24 cellular contexts compared by ENCODE assay signal in the genomic region with DNA sequence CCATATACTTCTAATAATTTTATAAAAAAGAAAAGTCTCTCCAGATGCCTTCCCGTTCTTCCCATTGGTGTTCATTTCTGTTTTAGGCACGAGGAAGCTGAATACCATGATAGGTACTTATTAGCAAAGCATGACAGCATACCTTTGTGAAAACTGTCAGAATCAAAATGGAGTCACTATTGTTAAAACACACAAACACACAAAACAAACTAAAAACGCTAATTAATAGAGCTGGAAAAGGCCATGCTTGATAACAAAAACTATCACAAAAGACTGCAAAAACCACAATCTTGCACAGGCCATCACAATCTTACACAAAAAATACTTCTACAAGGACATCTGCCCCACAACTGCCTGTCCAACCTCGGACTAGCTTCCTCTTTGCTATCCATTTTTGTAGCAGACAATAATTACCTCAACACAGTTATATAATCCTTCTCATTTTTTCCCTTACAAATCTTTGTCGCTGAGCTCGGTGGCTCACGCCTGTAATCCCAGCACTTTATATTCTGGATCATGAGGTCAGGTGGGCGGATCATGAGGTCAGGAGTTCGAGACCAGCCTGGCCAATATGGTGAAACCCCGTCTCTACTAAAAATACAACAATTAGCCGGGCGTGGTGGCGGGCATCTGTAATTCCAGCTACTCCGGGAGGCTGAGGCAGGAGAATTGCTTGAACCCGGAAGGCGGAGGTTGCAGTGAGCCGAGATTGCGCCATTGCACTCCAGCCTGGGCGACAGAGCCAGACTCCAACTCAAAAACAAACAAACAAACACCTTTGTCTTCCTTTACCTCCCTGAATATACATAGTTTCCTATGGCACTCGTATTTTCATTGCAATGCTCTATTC. TPM values are rescaled to one million over a fixed set of nuclear protein-coding genes. Genes with fewer than 3 reads are reported as not detected.
A peak's percentile ranks its signal among the peaks of the same experiment; 100 is the strongest.
DNase-seq lines count a peak whose midpoint lies in the region; ATAC-seq, FAIRE-seq and TF ChIP-seq lines count a peak whose summit lies in the region.
"Had no signal": no experiment of that assay in that cellular context is flagged by ENCODE, and none has a peak within 500 bp of the region (broad histone marks: within the 10 kb centered on the region; RNA-seq: fewer than 3 reads in every experiment).

No MANE protein-coding gene starts in this region.

- H3K36me3 Mint-ChIP-seq in glutamatergic neuron (ENCODE audit: unreplicated experiment), result no peaks in the 10 kb centered on the region

- BruUV-seq in HepG2 (replicated peaks; lab: Mats Ljungman, UMichigan) (no TSS peak), OCI-LY7 (replicated peaks; lab: Mats Ljungman, UMichigan) (no TSS peak)

- H3K79me2 ChIP-seq in HepG2 (ENCODE audit: insufficient read depth, low read length) (peaks cover 15% of the 10 kb centered on the region), OCI-LY7 (ENCODE audit: insufficient read depth, low read depth, low read length) (peaks cover 18% of the 10 kb centered on the region)

- TF ChIP-seq EP300 in HepG2 (IDR thresholded peaks at IDR 0.05; ENCODE audit: low read depth in 2 of 2, low read length in 2 of 2), result no peak
- no peak for TF ChIP-seq EP300 in HepG2 (CRISPR knock-in tag; IDR thresholded peaks at IDR 0.05; ENCODE audit: borderline replicate concordance)

- WGBS in HepG2 (ENCODE audit: low lambda C conversion rate), result 40% methylated on average over 20 of the region's 20 CpGs
- WGBS in right lobe of liver (ENCODE audit: insufficient coverage, low coverage, low lambda C conversion rate, missing lambda C conversion rate), result 39% methylated on average over 18 of the region's 20 CpGs

- no peak for FAIRE-seq in HepG2 (lab: Jason Lieb, UNC)
- FAIRE-seq: GM19239, RCC 7860 had no signal

- H3K27me3 ChIP-seq in HepG2 (ENCODE audit: control insufficient read depth in 1 of 2, insufficient read depth in 2 of 2, low read length in 2 of 2) (no peaks in the 10 kb centered on the region; a peak in 1 of 5 replicates), right lobe of liver (peaks cover 6 to 11% of the 10 kb centered on the region in 2 donors)
- H3K27me3 ChIP-seq: body of pancreas, testis had no signal

- H4K20me1 ChIP-seq in HepG2 (ENCODE audit: insufficient read depth, low read length) (no peaks in the 10 kb centered on the region), OCI-LY7 (ENCODE audit: insufficient read depth, low read length) (0 out of 2 replicates have a peak, but pooled peaks cover 7% of the 10 kb centered on the region)

- H3K4me3 ChIP-seq in HepG2 (replicated peaks in 1 of 3; ENCODE audit: insufficient read depth in 1 of 3, low read depth in 2 of 3, low read length in 3 of 3) (no peak overlapping the region; a peak in 1 of 6 replicates), right lobe of liver (no peak overlapping the region), OCI-LY7 (ENCODE audit: low read depth, low read length, poor library complexity, severe bottlenecking) (no peak overlapping the region)
- H3K4me3 ChIP-seq: body of pancreas, GM12878, SK-N-MC, testis had no signal

- intact Hi-C loops in HepG2 (cut with micrococcal nuclease; ENCODE audit: unreplicated experiment) (no loop called here), right lobe of liver (cut with DNase I) (loop anchor here in 1 of 2 donors (5.0 kb wide), 1 partner anchor 251 kb away; no protein-coding TSS in a partner anchor), OCI-LY7 (cut with micrococcal nuclease; ENCODE audit: unreplicated experiment) (no loop called here)

- H3K27me3 Mint-ChIP-seq in glutamatergic neuron (ENCODE audit: unreplicated experiment), result peaks cover 5% of the 10 kb centered on the region

- no peak for TF ChIP-seq RAD21 in HepG2 (CRISPR knock-in tag; IDR thresholded peaks at IDR 0.05)

- no peak overlapping the region for H3K27ac ChIP-seq in HepG2 (ENCODE audit: extremely low read length, insufficient read depth, low read length)
- no peak overlapping the region for H3K27ac ChIP-seq in right lobe of liver
- no peak overlapping the region for H3K27ac ChIP-seq in OCI-LY7 (ENCODE audit: low read depth, low read length, poor library complexity, severe bottlenecking)
- H3K27ac ChIP-seq: body of pancreas, SK-N-MC, testis had no signal

- H3K9me2 ChIP-seq in OCI-LY7 (ENCODE audit: insufficient read depth, low read length), result no peaks in the 10 kb centered on the region

- TF ChIP-seq CTCF in HepG2 (CRISPR knock-in tag; IDR thresholded peaks at IDR 0.05) (no peak), right lobe of liver (IDR thresholded peaks at IDR 0.05) (no peak), OCI-LY7 (conservative IDR thresholded peaks at IDR 0.05; ENCODE audit: low read length) (no peak), glutamatergic neuron (IDR thresholded peaks at IDR 0.05; ENCODE audit: partially characterized antibody, unreplicated experiment) (no peak)

- H3K27ac Mint-ChIP-seq in glutamatergic neuron (ENCODE audit: unreplicated experiment), result no peak overlapping the region
- H3K27ac Mint-ChIP-seq: activated naive CD8-positive, alpha-beta T cell treated with anti-CD3 and anti-CD28 coated beads for 36 hours; immature natural killer cell; nephron progenitor cell; stimulated activated effector memory CD8-positive, alpha-beta T cell treated with anti-CD3 and anti-CD28 coated beads, Interleukin-12 subunit alpha, Interleukin-12 subunit beta, amount 100 ng/mL, for 72 hours had no signal

- H3K9ac ChIP-seq in HepG2 (ENCODE audit: insufficient read depth, low read depth, low read length), result no peak overlapping the region; the same call in 1 of the 2 replicates

- peak overlapping the region; percentile 16 for H2AFZ ChIP-seq in HepG2 (ENCODE audit: low read length)
- peak overlapping the region; percentile 49; the same call in 1 of the 2 replicates for H2AFZ ChIP-seq in OCI-LY7 (ENCODE audit: low read length)

- no peak for TF ChIP-seq POLR2A in HepG2 (IDR thresholded peaks at IDR 0.05; ENCODE audit: insufficient read depth in 1 of 2, low read depth in 2 of 2, low read length in 2 of 2)
- TF ChIP-seq POLR2A in right lobe of liver (IDR thresholded peaks at IDR 0.05), result no peak

- ATAC-seq in HepG2 (no peak), right lobe of liver (no peak), GM21390 (IDR thresholded peaks at IDR 0.05; ENCODE audit: unreplicated experiment) (no peak)
- ATAC-seq: activated CD4-positive, CD25-positive, alpha-beta regulatory T cell treated with anti-CD3 and anti-CD28 coated beads, Interleukin-2, amount 50 U/mL, for 24 hours; body of pancreas; GM12878; left ventricle myocardium superior; stimulated activated effector memory CD8-positive, alpha-beta T cell treated with anti-CD3 and anti-CD28 coated beads, Interleukin-12 subunit alpha, Interleukin-12 subunit beta, amount 100 ng/mL, for 72 hours had no signal

- H3K4me2 ChIP-seq in HepG2 (ENCODE audit: low read depth, low read length), result peak overlapping the region; percentile 87
- no peak overlapping the region for H3K4me2 ChIP-seq in OCI-LY7 (ENCODE audit: low read length)

- no peak for DNase-seq in HepG2 (ENCODE audit: low spot score)
- no peak for DNase-seq in right lobe of liver
- no peak for DNase-seq in OCI-LY7 (ENCODE audit: low spot score)
- no peak for DNase-seq in glutamatergic neuron
- no peak for DNase-seq in ACHN
- DNase-seq in HEK293T (ENCODE audit: extremely low spot score), result no peak
- no peak for DNase-seq in SK-N-DZ (ENCODE audit: low spot score)
- DNase-seq: activated naive CD8-positive, alpha-beta T cell treated with anti-CD3 and anti-CD28 coated beads for 36 hours; activated T-cell treated with anti-CD3 and anti-CD28 coated beads, Interleukin-2, amount 50 U/mL, for 48 hours; body of pancreas; CD4-positive, alpha-beta memory T cell; immature natural killer cell; left ventricle myocardium superior; NCI-H1694; nephron progenitor cell; posterior cingulate gyrus; testis had no signal

- peak overlapping the region; percentile 68 for H3K4me3 Mint-ChIP-seq in glutamatergic neuron (ENCODE audit: unreplicated experiment)
- H3K4me3 Mint-ChIP-seq: activated naive CD8-positive, alpha-beta T cell treated with anti-CD3 and anti-CD28 coated beads for 36 hours; CD4-positive, alpha-beta memory T cell; immature natural killer cell; nephron progenitor cell; stimulated activated effector memory CD8-positive, alpha-beta T cell treated with anti-CD3 and anti-CD28 coated beads, Interleukin-12 subunit alpha, Interleukin-12 subunit beta, amount 100 ng/mL, for 72 hours had no signal

- POLR2A ChIA-PET in HepG2 (lab: Yijun Ruan, JAX), result interaction anchor here (0.6 to 1.5 kb wide), 2 partner anchors 17 to 420 kb away, joined by 3 to 4 read pairs; no protein-coding TSS in a partner anchor
- POLR2A ChIA-PET in OCI-LY7 (lab: Charles Lee), result interaction anchor here (1.3 to 1.8 kb wide), 2 partner anchors 8 to 263 kb away, joined by 4 to 7 read pairs; no protein-coding TSS in a partner anchor
- POLR2A ChIA-PET in HEK293T (lab: Yijun Ruan, JAX), result interaction anchor here (0.6 to 4.6 kb wide), 3 partner anchors 16 to 435 kb away, joined by 3 to 43 read pairs (median 3); a partner anchor contains a TSS

- H3K9me3 Mint-ChIP-seq in glutamatergic neuron (ENCODE audit: unreplicated experiment), result peaks cover 2% of the 10 kb centered on the region
- H3K9me3 Mint-ChIP-seq: activated naive CD8-positive, alpha-beta T cell treated with anti-CD3 and anti-CD28 coated beads for 36 hours; immature natural killer cell; stimulated activated effector memory CD8-positive, alpha-beta T cell treated with anti-CD3 and anti-CD28 coated beads, Interleukin-12 subunit alpha, Interleukin-12 subunit beta, amount 100 ng/mL, for 72 hours had no signal

- H3K9me3 ChIP-seq in HepG2 (ENCODE audit: low read length), result no peaks in the 10 kb centered on the region
- H3K9me3 ChIP-seq in right lobe of liver, result peaks cover 0 to 2% (median 0%) of the 10 kb centered on the region in 4 donors
- no peaks in the 10 kb centered on the region for H3K9me3 ChIP-seq in OCI-LY7 (ENCODE audit: low read length)
- H3K9me3 ChIP-seq: body of pancreas, testis had no signal

- in situ Hi-C loops in HepG2 (cut with HindIII; ENCODE audit: extremely low pct_ligation_motif_present, low pct_unique_long_range_greater_than_20kb), result no loop called here
- in situ Hi-C loops in ACHN (cut with HindIII; ENCODE audit: low pct_ligation_motif_present, low pct_unique_long_range_greater_than_20kb, low sequenced_read_pairs), result no loop called here

- no peaks in the 10 kb centered on the region for H3K4me1 Mint-ChIP-seq in glutamatergic neuron (ENCODE audit: low read depth, unreplicated experiment)
- H3K4me1 Mint-ChIP-seq: nephron progenitor cell; stimulated activated effector memory CD8-positive, alpha-beta T cell treated with anti-CD3 and anti-CD28 coated beads, Interleukin-12 subunit alpha, Interleukin-12 subunit beta, amount 100 ng/mL, for 72 hours had no signal

- H3K36me3 ChIP-seq in HepG2 (replicated peaks in 1 of 2; ENCODE audit: control insufficient read depth in 1 of 2, insufficient read depth in 2 of 2, low read length in 2 of 2) (peaks cover 1 to 7% of the 10 kb centered on the region in 2 experiments), right lobe of liver (peaks cover 0 to 5% (median under 1%) of the 10 kb centered on the region in 4 donors), OCI-LY7 (ENCODE audit: insufficient read depth, low read length) (peaks cover 8% of the 10 kb centered on the region)

- H3K4me1 ChIP-seq in HepG2 (ENCODE audit: insufficient read depth, low read length) (peaks cover 31% of the 10 kb centered on the region), right lobe of liver (peaks cover 0 to 9% (median 2%) of the 10 kb centered on the region in 4 donors), OCI-LY7 (ENCODE audit: insufficient read depth, low read length, poor library complexity, severe bottlenecking) (peaks cover 26% of the 10 kb centered on the region)

- CTCF ChIA-PET in HepG2 (lab: Yijun Ruan, JAX; ENCODE audit: low intra/inter-chr PET ratio, low total read pairs), result interaction anchor here (2.9 kb wide), 1 partner anchor 252 kb away, joined by 18 read pairs; no protein-coding TSS in a partner anchor
- CTCF ChIA-PET in OCI-LY7 (lab: Charles Lee; ENCODE audit: unreplicated experiment), result no interaction called here
- CTCF ChIA-PET in HEK293T (lab: Yijun Ruan, JAX), result interaction anchor here (1.3 to 3.4 kb wide), 5 partner anchors 11 to 21 kb away, joined by 3 to 27 read pairs (median 5); no protein-coding TSS in a partner anchor

RNA-seq across cellular contexts. Expression of a gene that starts 3.2 kb away (rescaled TPM):
- 38.4 and 50.8 TPM in 2 replicates for total RNA-seq in HepG2 (2016; rRNA removed; fragmentation: Illumina TruSeq; extraction: Trizol)
- 6.2 and 6.4 TPM in 2 replicates for total RNA-seq in HepG2 (2016; cell fraction: cytosol; rRNA removed; fragmentation: Illumina TruSeq; extraction: Trizol; ENCODE audit: low read depth)
- 39.5 and 50.0 TPM in 2 replicates for total RNA-seq in HepG2 (2016; cell fraction: insoluble cytoplasmic fraction; rRNA removed; fragmentation: Illumina TruSeq; extraction: Trizol)
- total RNA-seq in HepG2 (2016; cell fraction: membrane; rRNA removed; fragmentation: Illumina TruSeq; extraction: Trizol), result 18.4 and 20.2 TPM in 2 replicates
- total RNA-seq in HepG2 (2016; cell fraction: nucleus; rRNA removed; fragmentation: Illumina TruSeq; extraction: Trizol), result 17.8 and 18.7 TPM in 2 replicates
- polyA plus RNA-seq in HepG2 (2011; rRNA removed), result 37.4 and 38.4 TPM in 2 replicates
- 33.8 and 41.1 TPM in 2 replicates for polyA plus RNA-seq in HepG2 (2011; cell fraction: cytosol; rRNA removed)
- polyA plus RNA-seq in HepG2 (2011; cell fraction: nucleus; rRNA removed), result 18.1 and 19.0 TPM in 2 replicates
- 15.8 and 17.3 TPM in 2 replicates for polyA plus RNA-seq in HepG2 (2012)
- 5.3 and 6.1 TPM in 2 replicates for polyA plus RNA-seq in HepG2 (2016; cell fraction: cytosol; fragmentation: Illumina TruSeq; extraction: Trizol; ENCODE audit: low read depth)
- polyA plus RNA-seq in HepG2 (2016; cell fraction: insoluble cytoplasmic fraction; fragmentation: Illumina TruSeq; extraction: Trizol; ENCODE audit: low read depth), result 49.1 and 55.1 TPM in 2 replicates
- 14.0 and 15.3 TPM in 2 replicates for polyA plus RNA-seq in HepG2 (2016; cell fraction: membrane; fragmentation: Illumina TruSeq; extraction: Trizol; ENCODE audit: low read depth)
- 23.9 and 25.0 TPM in 2 replicates for polyA plus RNA-seq in HepG2 (2016; cell fraction: nucleus; fragmentation: Illumina TruSeq; extraction: Trizol; ENCODE audit: insufficient read depth, low read depth)
- polyA minus RNA-seq in HepG2 (2011; rRNA and poly(A)+ RNA removed; ENCODE audit: low replicate concordance), result 20.6 and 39.2 TPM in 2 replicates
- polyA minus RNA-seq in HepG2 (2011; cell fraction: cytosol; rRNA and poly(A)+ RNA removed), result 13.6 and 14.0 TPM in 2 replicates
- 31.2 and 33.4 TPM in 2 replicates for polyA minus RNA-seq in HepG2 (2011; cell fraction: nucleus; rRNA and poly(A)+ RNA removed)
- total RNA-seq in right lobe of liver, result 1 to 10 TPM; 5.0 to 9.2 (median 7.0) TPM
- 32.2 and 34.6 TPM in 2 replicates for total RNA-seq in OCI-LY7 (2014; rRNA removed; shearing (Covaris generic))
- total RNA-seq in OCI-LY7 (2022), result 25.3 and 26.3 TPM in 2 replicates
- 15.9 TPM for total RNA-seq in glutamatergic neuron (ENCODE audit: unreplicated experiment)
- polyA plus RNA-seq in SK-N-DZ (2014; cell fraction: cytosol; rRNA removed), result 24.2 and 28.6 TPM in 2 replicates
- polyA plus RNA-seq in SK-N-DZ (2014; cell fraction: nucleus; rRNA removed), result 17.9 and 18.7 TPM in 2 replicates

RNA-seq across cellular contexts. Expression of a gene that starts 55.3 kb away (rescaled TPM):
- 52.1 and 79.1 TPM in 2 replicates for total RNA-seq in HepG2 (2016; rRNA removed; fragmentation: Illumina TruSeq; extraction: Trizol)
- total RNA-seq in HepG2 (2016; cell fraction: cytosol; rRNA removed; fragmentation: Illumina TruSeq; extraction: Trizol; ENCODE audit: low read depth), result 14.1 and 14.2 TPM in 2 replicates
- 57.3 and 82.0 TPM in 2 replicates for total RNA-seq in HepG2 (2016; cell fraction: insoluble cytoplasmic fraction; rRNA removed; fragmentation: Illumina TruSeq; extraction: Trizol)
- total RNA-seq in HepG2 (2016; cell fraction: membrane; rRNA removed; fragmentation: Illumina TruSeq; extraction: Trizol), result 39.7 and 45.8 TPM in 2 replicates
- total RNA-seq in HepG2 (2016; cell fraction: nucleus; rRNA removed; fragmentation: Illumina TruSeq; extraction: Trizol), result 25.0 and 25.1 TPM in 2 replicates
- polyA plus RNA-seq in HepG2 (2011; rRNA removed), result 35.2 and 39.9 TPM in 2 replicates
- polyA plus RNA-seq in HepG2 (2011; cell fraction: cytosol; rRNA removed), result 30.0 and 36.6 TPM in 2 replicates
- polyA plus RNA-seq in HepG2 (2011; cell fraction: nucleus; rRNA removed), result 17.1 and 20.4 TPM in 2 replicates
- 43.4 and 46.6 TPM in 2 replicates for polyA plus RNA-seq in HepG2 (2012)
- 7.3 and 12.1 TPM in 2 replicates for polyA plus RNA-seq in HepG2 (2016; cell fraction: cytosol; fragmentation: Illumina TruSeq; extraction: Trizol; ENCODE audit: low read depth)
- polyA plus RNA-seq in HepG2 (2016; cell fraction: insoluble cytoplasmic fraction; fragmentation: Illumina TruSeq; extraction: Trizol; ENCODE audit: low read depth), result 70.8 and 81.5 TPM in 2 replicates
- polyA plus RNA-seq in HepG2 (2016; cell fraction: membrane; fragmentation: Illumina TruSeq; extraction: Trizol; ENCODE audit: low read depth), result 23.8 and 31.2 TPM in 2 replicates
- 36.5 and 38.4 TPM in 2 replicates for polyA plus RNA-seq in HepG2 (2016; cell fraction: nucleus; fragmentation: Illumina TruSeq; extraction: Trizol; ENCODE audit: insufficient read depth, low read depth)
- 13.7 and 15.1 TPM in 2 replicates for polyA minus RNA-seq in HepG2 (2011; rRNA and poly(A)+ RNA removed; ENCODE audit: low replicate concordance)
- polyA minus RNA-seq in HepG2 (2011; cell fraction: cytosol; rRNA and poly(A)+ RNA removed), result 19.8 and 21.2 TPM in 2 replicates
- 6.7 and 13.2 TPM in 2 replicates for polyA minus RNA-seq in HepG2 (2011; cell fraction: nucleus; rRNA and poly(A)+ RNA removed)
- total RNA-seq in right lobe of liver, result 10 to 100 TPM in 3 of 6 experiments, 1 to 10 TPM in 3; 5.8 to 13.2 (median 9.1) TPM
- total RNA-seq in OCI-LY7 (2014; rRNA removed; shearing (Covaris generic)), result 113 and 116 TPM in 2 replicates
- total RNA-seq in OCI-LY7 (2022), result 104 and 113 TPM in 2 replicates
- 56.9 TPM for total RNA-seq in glutamatergic neuron (ENCODE audit: unreplicated experiment)
- polyA plus RNA-seq in SK-N-DZ (2014; cell fraction: cytosol; rRNA removed), result 128 and 134 TPM in 2 replicates
- 60.1 and 87.1 TPM in 2 replicates for polyA plus RNA-seq in SK-N-DZ (2014; cell fraction: nucleus; rRNA removed)
